Comparison of ENCODE assay signal across 13 cellular contexts in genomic region chr1:109208847-109209463, GRCh38. TPM values are rescaled to one million over a fixed set of nuclear protein-coding genes. Genes with fewer than 3 reads are reported as not detected.
A peak's percentile ranks its signal among the peaks of the same experiment; 100 is the strongest.
DNase-seq lines count a peak whose midpoint lies in the region; ATAC-seq and TF ChIP-seq lines count a peak whose summit lies in the region.
"Had no signal": no experiment of that assay in that cellular context is flagged by ENCODE, and none has a peak within 500 bp of the region (broad histone marks: within the 10 kb centered on the region; RNA-seq: fewer than 3 reads in every experiment).

No MANE protein-coding gene starts in this region.

- H4K91ac ChIP-seq in IMR-90 (ENCODE audit: insufficient read depth, low read depth, low read length), result 0 out of 2 replicates have a peak overlapping the region, but pooled peaks have one; percentile 21

- H2BK5ac ChIP-seq in IMR-90 (ENCODE audit: low read depth, low read length, poor library complexity, severe bottlenecking), result no peak overlapping the region

- H3K79me1 ChIP-seq in IMR-90 (ENCODE audit: low read depth in 1 of 2, low read length in 2 of 2), result peaks cover 7 to 9% of the 10 kb centered on the region in 2 experiments; a peak in 3 of 4 replicates

- POLR2A ChIA-PET in IMR-90 (lab: Charles Lee; ENCODE audit: unreplicated experiment), result no interaction called here

- intact Hi-C loops in IMR-90 (cut with micrococcal nuclease), result no loop called here

- 0 out of 2 replicates have a peak, but pooled peaks have one; percentile 9 for ATAC-seq in IMR-90 (ENCODE audit: low read depth)
- no peak for ATAC-seq in GM19397 (IDR thresholded peaks at IDR 0.05; ENCODE audit: unreplicated experiment)
- no peak for ATAC-seq in GM21528 (IDR thresholded peaks at IDR 0.05; ENCODE audit: low FRiP score, unreplicated experiment)
- ATAC-seq: activated T-helper 17 cell treated with anti-CD3 and anti-CD28 coated beads, Interleukin-2, amount 50 U/mL, for 72 hours had no signal

- no peak overlapping the region for H3K9ac ChIP-seq in IMR-90 (ENCODE audit: low read depth, low read length)
- H3K9ac ChIP-seq in smooth muscle cell (ENCODE audit: low read depth), result no peak overlapping the region

- H4K8ac ChIP-seq in IMR-90 (ENCODE audit: low read depth in 2 of 2, low read length in 2 of 2), result peak overlapping the region; percentile 53 to 56; a peak in 2 of 4 replicates

- 100% methylated on average over 2 of the region's 8 CpGs; no CpG with 5 or more reads in 1 of the 2 experiments for WGBS in IMR-90 (ENCODE audit: extremely low coverage in 2 of 2, insufficient read length in 1 of 2), 2 experiments
- 80% methylated on average over 8 of the region's 8 CpGs for WGBS in smooth muscle cell (ENCODE audit: low lambda C conversion rate)

- peak overlapping the region; percentile 23; the same call in 1 of the 2 replicates for H2AK5ac ChIP-seq in IMR-90 (ENCODE audit: low read depth, low read length)

- no peak overlapping the region for H3K56ac ChIP-seq in IMR-90 (ENCODE audit: extremely low read depth, insufficient read depth, low read length)

- H3K27me3 ChIP-seq in IMR-90 (ENCODE audit: control insufficient read depth, insufficient read depth, low read length) (no peaks in the 10 kb centered on the region), smooth muscle cell (ENCODE audit: low read depth) (no peaks in the 10 kb centered on the region)
- H3K27me3 ChIP-seq: pancreas had no signal

- CTCF ChIA-PET in IMR-90 (lab: Yijun Ruan, JAX), result interaction anchor here (0.6 to 1.2 kb wide), 2 partner anchors 11 to 324 kb away, joined by 3 read pairs; no protein-coding TSS in a partner anchor

- H2BK120ac ChIP-seq in IMR-90 (ENCODE audit: low read depth, low read length), result peak overlapping the region; percentile 39

- peak overlapping the region; percentile 59; the same call in 2 of the 3 replicates for H2BK15ac ChIP-seq in IMR-90 (ENCODE audit: low read depth, low read length)

- H3K4me2 ChIP-seq in IMR-90 (ENCODE audit: low read depth, low read length) (peak overlapping the region; percentile 45), smooth muscle cell (no peak overlapping the region)

- DNase-seq in IMR-90 (peak; percentile 53), astrocyte of the spinal cord (ENCODE audit: low read depth, low spot score) (peak; percentile 48), fibroblast of villous mesenchyme (ENCODE audit: low read depth) (peak; percentile 31), smooth muscle cell (lab: John Stamatoyannopoulos, UW; ENCODE audit: unreplicated experiment) (no peak), AG20443 (ENCODE audit: low spot score) (no peak)
- DNase-seq: activated CD4-positive, alpha-beta memory T cell treated with anti-CD3 and anti-CD28 coated beads for 36 hours; anterior cingulate cortex; effector CD4-positive, alpha-beta T cell; pancreas; substantia nigra had no signal

- no peaks in the 10 kb centered on the region for H3F3A ChIP-seq in smooth muscle cell (ENCODE audit: low read depth)

- peak overlapping the region; percentile 41; the same call in 1 of the 2 replicates for H3K23ac ChIP-seq in IMR-90 (ENCODE audit: low read depth, low read length)

- H3K27ac ChIP-seq in IMR-90 (ENCODE audit: insufficient read depth, low read length) (no peak overlapping the region), smooth muscle cell (ENCODE audit: low read depth) (peak overlapping the region; percentile 28)
- H3K27ac ChIP-seq: pancreas had no signal

- H2BK20ac ChIP-seq in IMR-90 (ENCODE audit: low read depth, low read length), result peak overlapping the region; percentile 21

- H3K9me1 ChIP-seq in IMR-90 (ENCODE audit: insufficient read depth, low read length), result peaks cover 9% of the 10 kb centered on the region

- BruUV-seq in IMR-90 (replicated peaks; lab: Mats Ljungman, UMichigan), result no TSS peak

- H3K9me3 ChIP-seq in IMR-90 (ENCODE audit: control insufficient read depth, insufficient read depth, low read length), result no peaks in the 10 kb centered on the region
- no peaks in the 10 kb centered on the region for H3K9me3 ChIP-seq in smooth muscle cell (replicated peaks; ENCODE audit: low read depth)
- H3K9me3 ChIP-seq: pancreas had no signal

- TF ChIP-seq CTCF in IMR-90 (conservative IDR thresholded peaks at IDR 0.05; ENCODE audit: low read depth, low read length), result no peak
- TF ChIP-seq CTCF in astrocyte of the spinal cord (IDR thresholded peaks at IDR 0.05; ENCODE audit: low read depth, low read length), result no peak
- no peak for TF ChIP-seq CTCF in fibroblast of villous mesenchyme (IDR thresholded peaks at IDR 0.05; ENCODE audit: insufficient read depth, low read depth, low read length)
- no peak for TF ChIP-seq CTCF in smooth muscle cell (IDR thresholded peaks at IDR 0.05; ENCODE audit: borderline replicate concordance, insufficient read depth, poor library complexity, severe bottlenecking)

- H3K79me2 ChIP-seq in smooth muscle cell (ENCODE audit: low read depth), result no peaks in the 10 kb centered on the region

- H4K5ac ChIP-seq in IMR-90 (ENCODE audit: low read depth, low read length), result peak overlapping the region; percentile 21

- dilution Hi-C loops in IMR-90 (cut with HindIII; ENCODE audit: low sequenced_read_pairs, unreplicated experiment), result loop anchor here (25.0 kb wide), 1 partner anchor 128 kb away; no protein-coding TSS in a partner anchor

- peak overlapping the region; percentile 87 for H2AK9ac ChIP-seq in IMR-90 (replicated peaks; ENCODE audit: low read depth, low read length, poor library complexity)

- H4K20me1 ChIP-seq in IMR-90 (ENCODE audit: insufficient read depth, low read length), result no peaks in the 10 kb centered on the region
- H4K20me1 ChIP-seq in smooth muscle cell (ENCODE audit: low read depth), result no peaks in the 10 kb centered on the region

- H2AFZ ChIP-seq in IMR-90 (replicated peaks; ENCODE audit: low read length, poor library complexity) (peak overlapping the region; percentile 84), smooth muscle cell (ENCODE audit: low read depth) (no peak overlapping the region)

- H3K4ac ChIP-seq in IMR-90 (ENCODE audit: low read depth, low read length), result peak overlapping the region; percentile 45; the same call in 1 of the 2 replicates

- H3K4me1 ChIP-seq in IMR-90 (ENCODE audit: control insufficient read depth, insufficient read depth, low read length) (peaks cover 9% of the 10 kb centered on the region), smooth muscle cell (ENCODE audit: low read depth) (peaks cover 6% of the 10 kb centered on the region)

- no peak for TF ChIP-seq POLR2A in IMR-90 (IDR thresholded peaks at IDR 0.05; ENCODE audit: low read depth, low read length)

- H3K4me3 ChIP-seq in IMR-90 (ENCODE audit: insufficient read depth, low read depth, low read length), result no peak overlapping the region; the same call in 1 of the 2 replicates
- no peak overlapping the region for H3K4me3 ChIP-seq in astrocyte of the spinal cord (ENCODE audit: low read depth, low read length)
- no peak overlapping the region for H3K4me3 ChIP-seq in fibroblast of villous mesenchyme (ENCODE audit: low read depth, low read length)
- H3K4me3 ChIP-seq in smooth muscle cell, result no peak overlapping the region

- H3K18ac ChIP-seq in IMR-90 (ENCODE audit: low read depth, low read length), result no peak overlapping the region

- H3K36me3 ChIP-seq in IMR-90 (ENCODE audit: control insufficient read depth, insufficient read depth, low read length) (no peaks in the 10 kb centered on the region), smooth muscle cell (ENCODE audit: low read depth) (no peaks in the 10 kb centered on the region)
- H3K36me3 ChIP-seq: pancreas had no signal

- in situ Hi-C loops in IMR-90 (cut with MboI; ENCODE audit: low sequenced_read_pairs), result no loop called here
- in situ Hi-C loops in astrocyte of the spinal cord (cut with HindIII; ENCODE audit: low sequenced_read_pairs), result no loop called here

- TF ChIP-seq RAD21 in IMR-90 (IDR thresholded peaks at IDR 0.05; ENCODE audit: low read length), result no peak

- H3K14ac ChIP-seq in IMR-90 (replicated peaks; ENCODE audit: low read depth, low read length), result peak overlapping the region; percentile 33

TF ChIP-seq in IMR-90, 13 proteins besides CTCF, POLR2A, EP300 and RAD21:
- no peak for TF ChIP-seq MAZ (IDR thresholded peaks at IDR 0.05; ENCODE audit: borderline replicate concordance, low read depth, low read length)
- TF ChIP-seq USF2 (IDR thresholded peaks at IDR 0.05; ENCODE audit: low read depth, low read length), result no peak
- no peak for TF ChIP-seq CHD1 (IDR thresholded peaks at IDR 0.05; ENCODE audit: low read depth, low read length)
- no peak for TF ChIP-seq BHLHE40 (IDR thresholded peaks at IDR 0.05; ENCODE audit: low read depth, low read length)

RNA-seq across cellular contexts. Expression of gene SARS1, which starts 4.8 kb away (rescaled TPM):
- total RNA-seq in IMR-90 (2012; rRNA removed) (348 and 373 TPM in 2 replicates), fibroblast of villous mesenchyme (235 and 310 TPM in 2 replicates), smooth muscle cell (157 and 164 TPM in 2 replicates)
- polyA plus RNA-seq in IMR-90 (2012; rRNA removed) (214 and 231 TPM in 2 replicates), smooth muscle cell (165 and 176 TPM in 2 replicates)
- 117 and 193 TPM in 2 replicates for polyA plus RNA-seq in IMR-90 (2012; cell fraction: cytosol; rRNA removed)
- 152 and 416 TPM in 2 replicates for polyA plus RNA-seq in IMR-90 (2012; cell fraction: nucleus; rRNA removed; ENCODE audit: low replicate concordance)

RNA-seq across cellular contexts. Expression of gene CELSR2, which starts 40.4 kb away (rescaled TPM):
- total RNA-seq in IMR-90 (2012; rRNA removed) (1.1 and 1.3 TPM in 2 replicates), fibroblast of villous mesenchyme (1.3 TPM in 2 replicates), smooth muscle cell (2.9 and 3.6 TPM in 2 replicates)
- polyA plus RNA-seq in IMR-90 (2012; rRNA removed) (5.0 and 5.3 TPM in 2 replicates), smooth muscle cell (1.8 and 5.1 TPM in 2 replicates)
- polyA plus RNA-seq in IMR-90 (2012; cell fraction: cytosol; rRNA removed), result 2.5 and 5.4 TPM in 2 replicates
- polyA plus RNA-seq in IMR-90 (2012; cell fraction: nucleus; rRNA removed; ENCODE audit: low replicate concordance), result 10.8 and 19.0 TPM in 2 replicates

Comparison
In these comparisons a context has a peak if more than half of its experiments do, and no peak if none do; other contexts are left out.
1. DNase-seq: peak in IMR-90 (single experiment), astrocyte of the spinal cord (single experiment) and fibroblast of villous mesenchyme (single experiment); none in smooth muscle cell (single experiment) and AG20443 (single experiment).